22 cellular contexts compared by ENCODE assay signal in the genomic region with DNA sequence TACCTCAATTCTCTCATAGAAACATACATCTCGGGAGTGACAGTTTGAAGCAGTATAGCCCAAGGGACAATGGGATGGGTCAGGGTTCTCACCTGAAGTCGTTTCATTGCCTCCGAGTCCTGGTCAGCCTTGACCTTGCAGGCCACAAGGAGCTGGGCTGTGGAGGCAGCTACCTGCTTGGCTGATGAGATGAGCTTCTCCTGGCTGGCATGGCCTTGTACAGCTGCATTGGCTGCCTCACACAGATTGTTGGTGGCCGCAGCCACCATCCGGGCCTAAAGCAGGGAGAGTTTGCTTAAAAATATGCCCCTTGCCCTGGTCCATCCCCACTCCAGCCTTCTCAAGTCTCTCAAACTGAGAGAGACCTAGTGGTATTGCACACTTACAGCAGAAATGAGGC. TPM values are rescaled to one million over a fixed set of nuclear protein-coding genes. Genes with fewer than 3 reads are reported as not detected.
DNase-seq lines count a peak whose midpoint lies in the region; FAIRE-seq and TF ChIP-seq lines count a peak whose summit lies in the region.
"Had no signal": no experiment of that assay in that cellular context is flagged by ENCODE, and none has a peak within 500 bp of the region (broad histone marks: within the 10 kb centered on the region; RNA-seq: fewer than 3 reads in every experiment).

No MANE protein-coding gene starts in this region.

- 88% methylated on average over 3 of the region's 5 CpGs; no CpG with 5 or more reads in 1 of the 2 donors for WGBS in esophagus squamous epithelium, 2 donors
- 86 to 90% methylated on average over 5 of the region's 5 CpGs for WGBS in sigmoid colon, 2 donors
- 89% methylated on average over 5 of the region's 5 CpGs; no CpG with 5 or more reads in 1 of the 2 donors for WGBS in transverse colon (ENCODE audit: low coverage in 1 of 2), 2 donors
- WGBS in small intestine, 3 donors, result 88 to 90% (median 88%) methylated on average over 5 of the region's 5 CpGs

- H3K36me3 ChIP-seq in ascending aorta (peaks cover 68 to 75% of the 10 kb centered on the region in 2 donors), esophagus squamous epithelium (peaks cover 53 to 75% (median 58%) of the 10 kb centered on the region in 3 donors), sigmoid colon (peaks cover 60 to 78% (median 64%) of the 10 kb centered on the region in 4 donors), transverse colon (peaks cover 0 to 61% (median 25%) of the 10 kb centered on the region in 4 donors), small intestine (ENCODE audit: control insufficient read depth in 2 of 2, insufficient read depth in 2 of 2, low read length in 2 of 2) (peaks cover 22 to 42% of the 10 kb centered on the region in 2 donors)

- TF ChIP-seq EP300 in sigmoid colon (IDR thresholded peaks at IDR 0.05), result no peak
- no peak for TF ChIP-seq EP300 in transverse colon (IDR thresholded peaks at IDR 0.05; ENCODE audit: low read depth)

- H3K27me3 ChIP-seq in ascending aorta (no peaks in the 10 kb centered on the region), esophagus squamous epithelium (no peaks in the 10 kb centered on the region), sigmoid colon (no peaks in the 10 kb centered on the region), transverse colon (no peaks in the 10 kb centered on the region), small intestine (ENCODE audit: control insufficient read depth in 2 of 2, insufficient read depth in 2 of 2, low read length in 2 of 2) (no peaks in the 10 kb centered on the region), dorsolateral prefrontal cortex (no peaks in the 10 kb centered on the region)

- TF ChIP-seq POLR2A in esophagus squamous epithelium (IDR thresholded peaks at IDR 0.05) (no peak), sigmoid colon (IDR thresholded peaks at IDR 0.05) (no peak), transverse colon (IDR thresholded peaks at IDR 0.05) (no peak)

- in situ Hi-C loops in transverse colon (cut with MboI; ENCODE audit: low pct_ligation_motif_present in 1 of 4, low pct_unique_long_range_greater_than_20kb in 1 of 4, low sequenced_read_pairs in 3 of 4), result loop anchor here in 1 of 4 donors (25.0 kb wide), 1 partner anchor 711 kb away; a partner anchor contains a TSS

- no peak for FAIRE-seq in small intestine (lab: Jason Lieb, UNC)
- FAIRE-seq: D721Med, GM12892, GM18507, RCC 7860 had no signal

- H3K9me3 ChIP-seq in ascending aorta (no peaks in the 10 kb centered on the region), esophagus squamous epithelium (no peaks in the 10 kb centered on the region), sigmoid colon (no peaks in the 10 kb centered on the region), transverse colon (no peaks in the 10 kb centered on the region), small intestine (ENCODE audit: control insufficient read depth, low read depth) (no peaks in the 10 kb centered on the region)

- no peak overlapping the region for H3K4me3 ChIP-seq in ascending aorta
- no peak overlapping the region for H3K4me3 ChIP-seq in esophagus squamous epithelium
- H3K4me3 ChIP-seq in sigmoid colon, result no peak overlapping the region
- H3K4me3 ChIP-seq in transverse colon, result no peak overlapping the region
- no peak overlapping the region for H3K4me3 ChIP-seq in small intestine (ENCODE audit: low read depth in 1 of 2, low read length in 2 of 2)
- no peak overlapping the region for H3K4me3 ChIP-seq in dorsolateral prefrontal cortex
- H3K4me3 ChIP-seq: GM23338 had no signal

- TF ChIP-seq CTCF in ascending aorta (IDR thresholded peaks at IDR 0.05) (no peak), esophagus squamous epithelium (IDR thresholded peaks at IDR 0.05) (no peak), sigmoid colon (IDR thresholded peaks at IDR 0.05) (no peak), transverse colon (IDR thresholded peaks at IDR 0.05) (no peak), dorsolateral prefrontal cortex (IDR thresholded peaks at IDR 0.05 in 54 of 56, conservative IDR thresholded peaks at IDR 0.05 in 2 of 56; ENCODE audit: low read depth in 1 of 56, partially characterized antibody in 56 of 56) (no peak)

- H3K4me1 ChIP-seq in ascending aorta (peaks cover 3 to 44% of the 10 kb centered on the region in 2 donors), esophagus squamous epithelium (peaks cover 0 to 23% (median 7%) of the 10 kb centered on the region in 3 donors), sigmoid colon (peaks cover 0 to 41% (median 23%) of the 10 kb centered on the region in 4 donors), transverse colon (peaks cover 0 to 19% (median 13%) of the 10 kb centered on the region in 4 donors), small intestine (ENCODE audit: control insufficient read depth in 2 of 2, insufficient read depth in 1 of 2, low read depth in 1 of 2, low read length in 1 of 2) (no peaks in the 10 kb centered on the region)

- intact Hi-C loops in ascending aorta (cut with DNase I), result loop anchor here (5.0 to 10.0 kb wide), 2 partner anchors 136 to 203 kb away; a partner anchor contains a TSS
- intact Hi-C loops in esophagus squamous epithelium (cut with DNase I), result no loop called here
- intact Hi-C loops in sigmoid colon (cut with DNase I), result no loop called here
- intact Hi-C loops in transverse colon (cut with DNase I; ENCODE audit: low total_unique reads), result no loop called here
- intact Hi-C loops in dorsolateral prefrontal cortex (cut with DNase I), result no loop called here

- DNase-seq in ascending aorta (ENCODE audit: low spot score in 2 of 2), result no peak
- no peak for DNase-seq in esophagus squamous epithelium (lab: John Stamatoyannopoulos, UW)
- DNase-seq in sigmoid colon, result peak; percentile 51
- DNase-seq in transverse colon, result no peak
- no peak for DNase-seq in small intestine
- DNase-seq in dorsolateral prefrontal cortex, result no peak
- DNase-seq in substantia nigra (lab: John Stamatoyannopoulos, UW), result no peak
- DNase-seq: HCEC 1CT; KBM-7; NCI-H1105 treated with DMSO at 0.1 percent for 48 hours; NCI-H1694; NCI-H2081 treated with DMSO at 0.1 percent for 48 hours; NCI-H446 treated with DMSO at 0.1 percent for 48 hours; NCI-H69; NK-92 treated with Interleukin-12 subunit alpha and Interleukin-12 subunit beta, amount 100 ng/mL, for 24 hours; SHP77 treated with DMSO at 0.1 percent for 48 hours had no signal

- H3K27ac ChIP-seq in ascending aorta, result peak overlapping the region; percentile 93 to 97
- H3K27ac ChIP-seq in esophagus squamous epithelium, result peak overlapping the region; percentile 63 to 90 (median 83)
- peak overlapping the region; percentile 95 to 100 (median 98) for H3K27ac ChIP-seq in sigmoid colon
- H3K27ac ChIP-seq in transverse colon, result peak overlapping the region in 3 of 4 donors; percentile 91 to 95 (median 92)
- no peak overlapping the region for H3K27ac ChIP-seq in small intestine (ENCODE audit: low read depth in 1 of 2, low read length in 1 of 2)
- no peak overlapping the region for H3K27ac ChIP-seq in dorsolateral prefrontal cortex
- H3K27ac ChIP-seq in substantia nigra (ENCODE audit: low read depth, low read length, poor library complexity, severe bottlenecking), result no peak overlapping the region
- H3K27ac ChIP-seq: C4-2B had no signal

RNA-seq across cellular contexts. Expression of a gene that starts 8.5 kb away (rescaled TPM):
- total RNA-seq in ascending aorta, result 1,923 TPM
- total RNA-seq in esophagus squamous epithelium, result 1,000 to 10,000 TPM in 1 of 4 donors, 100 to 1,000 TPM in 2, 10 to 100 TPM in 1; 80.8 to 1,148 (median 217) TPM
- 1,000 to 10,000 TPM; 3,590 to 8,131 (median 6,107) TPM for total RNA-seq in sigmoid colon
- polyA plus RNA-seq in sigmoid colon, result 100 to 1,000 TPM in 2 of 3 donors, 10 to 100 TPM in 1; 49.9 to 447 (median 334) TPM
- 1,000 to 10,000 TPM in 1 of 4 donors, 100 to 1,000 TPM in 3; 493 to 2,531 (median 633) TPM for total RNA-seq in transverse colon
- polyA plus RNA-seq in small intestine, result 100 to 1,000 TPM in 1 of 3 donors, 10 to 100 TPM in 2; 23.0 to 253 (median 84.8) TPM
- total RNA-seq in dorsolateral prefrontal cortex, result 100 to 1,000 TPM in 6 of 120 experiments, 10 to 100 TPM in 114; 10.9 to 287 (median 32.6) TPM

RNA-seq across cellular contexts. Expression of a gene that starts 24.5 kb away (rescaled TPM):
- total RNA-seq in ascending aorta (3.9 TPM), esophagus squamous epithelium (1 to 10 TPM in 1 of 4 donors, not detected in 3; 2.2 TPM), sigmoid colon (under 1 TPM in 2 of 4 donors, not detected in 2; 0.33 to 0.71 TPM), transverse colon (not detected), dorsolateral prefrontal cortex (1 to 10 TPM in 19 of 120 experiments, under 1 TPM in 31, not detected in 70; 0.34 to 6.1 (median 0.82) TPM)
- polyA plus RNA-seq in sigmoid colon (1 to 10 TPM in 1 of 3 donors, not detected in 2; 1.7 TPM), small intestine (100 to 1,000 TPM in 1 of 3 donors, 1 to 10 TPM in 2; 4.3 to 172 (median 4.5) TPM)
- total RNA-seq: GM23338 had no signal

RNA-seq across cellular contexts. Expression of a gene that starts 33.2 kb away (rescaled TPM):
- total RNA-seq in ascending aorta (1.1 TPM), esophagus squamous epithelium (10 to 100 TPM in 1 of 4 donors, 1 to 10 TPM in 3; 1.3 to 17.5 (median 5.1) TPM), sigmoid colon (1 to 10 TPM in 3 of 4 donors, under 1 TPM in 1; 0.99 to 3.3 (median 1.4) TPM), transverse colon (1 to 10 TPM; 1.6 to 7.4 (median 5.8) TPM), dorsolateral prefrontal cortex (1 to 10 TPM in 16 of 120 experiments, under 1 TPM in 69, not detected in 35; 0.11 to 2.3 (median 0.57) TPM)
- polyA plus RNA-seq in sigmoid colon (1 to 10 TPM in 2 of 3 donors, under 1 TPM in 1; 0.60 to 9.0 (median 1.6) TPM), small intestine (1 to 10 TPM in 1 of 3 donors, under 1 TPM in 2; 0.54 to 8.7 (median 0.89) TPM)

RNA-seq across cellular contexts. Expression of a gene that starts 33.8 kb away (rescaled TPM):
- total RNA-seq in ascending aorta (735 TPM), esophagus squamous epithelium (100 to 1,000 TPM in 2 of 4 donors, 10 to 100 TPM in 2; 94.7 to 233 (median 112) TPM), sigmoid colon (100 to 1,000 TPM; 354 to 609 (median 525) TPM), transverse colon (100 to 1,000 TPM; 158 to 328 (median 177) TPM), dorsolateral prefrontal cortex (100 to 1,000 TPM in 81 of 120 experiments, 10 to 100 TPM in 39; 65.1 to 206 (median 112) TPM)
- polyA plus RNA-seq in sigmoid colon (100 to 1,000 TPM in 1 of 3 donors, 10 to 100 TPM in 2; 45.0 to 143 (median 57.6) TPM), small intestine (100 to 1,000 TPM in 1 of 3 donors, 10 to 100 TPM in 2; 82.1 to 103 (median 88.9) TPM)

RNA-seq across cellular contexts. Expression of a gene that starts 34.2 kb away (rescaled TPM):
- total RNA-seq in ascending aorta (48.3 TPM), esophagus squamous epithelium (10 to 100 TPM; 10.5 to 24.2 (median 19.2) TPM), sigmoid colon (10 to 100 TPM; 65.9 to 82.7 (median 75.4) TPM), transverse colon (10 to 100 TPM; 22.4 to 69.7 (median 45.5) TPM), dorsolateral prefrontal cortex (10 to 100 TPM; 30.1 to 53.9 (median 40.9) TPM)
- polyA plus RNA-seq in sigmoid colon (10 to 100 TPM; 31.0 to 39.0 (median 35.3) TPM), small intestine (10 to 100 TPM; 26.8 to 31.2 (median 28.6) TPM)

Comparison
In these comparisons a context has a peak if more than half of its experiments do, and no peak if none do; other contexts are left out.
1. H3K27ac ChIP-seq: peak in ascending aorta (2 of 2), esophagus squamous epithelium (4 of 4), sigmoid colon (4 of 4) and transverse colon (3 of 4); none in small intestine (0 of 2), dorsolateral prefrontal cortex (0 of 59) and substantia nigra (single experiment).